Comparison of ENCODE assay signal across 24 cellular contexts in genomic region chr10:629186-629998, GRCh38.
DNase-seq lines count a peak whose midpoint lies in the region; ATAC-seq and TF ChIP-seq lines count a peak whose summit lies in the region.
"Had no signal": no experiment of that assay in that cellular context is flagged by ENCODE, and none has a peak within 500 bp of the region (broad histone marks: within the 10 kb centered on the region; RNA-seq: fewer than 3 reads in every experiment).

No MANE protein-coding gene starts in this region.

- peak overlapping the region; percentile 97 for H3K4me2 ChIP-seq in BLaER1
- H3K4me2 ChIP-seq: SK-N-SH had no signal

- no peak for TF ChIP-seq CTCF in psoas muscle (IDR thresholded peaks at IDR 0.05)

- ATAC-seq in psoas muscle, result no peak
- ATAC-seq: left ventricle myocardium superior, sciatic nerve had no signal

- H3K27me3 ChIP-seq in BLaER1 (0 out of 2 replicates have a peak, but pooled peaks cover 1% of the 10 kb centered on the region), psoas muscle (ENCODE audit: insufficient read depth in 3 of 3, low read length in 2 of 3) (no peaks in the 10 kb centered on the region)

- intact Hi-C loops in posterior vena cava (cut with DNase I), result no loop called here
- intact Hi-C loops in psoas muscle (cut with DNase I), result loop anchor here in 1 of 2 donors (5.0 kb wide), 1 partner anchor 53 kb away; no protein-coding TSS in a partner anchor

- peak overlapping the region; percentile 49 for H3K4me3 ChIP-seq in BLaER1
- no peak overlapping the region for H3K4me3 ChIP-seq in psoas muscle

- peaks cover 13% of the 10 kb centered on the region; the same call in 1 of the 2 replicates for H3K36me3 ChIP-seq in BLaER1
- no peaks in the 10 kb centered on the region for H3K36me3 ChIP-seq in psoas muscle (ENCODE audit: insufficient read depth in 1 of 2, low read depth in 1 of 2)

- H3K4me1 ChIP-seq in BLaER1 (peaks cover 71% of the 10 kb centered on the region), psoas muscle (peaks cover 34% of the 10 kb centered on the region)

- H4K20me1 ChIP-seq in BLaER1, result peaks cover 99% of the 10 kb centered on the region

- WGBS in psoas muscle, 3 donors, result 91 to 96% (median 94%) methylated on average over 25 of the region's 25 CpGs

- no peak overlapping the region for H3K9ac ChIP-seq in BLaER1
- H3K9ac ChIP-seq: parathyroid adenoma, SK-N-SH had no signal

- peak overlapping the region; percentile 56; the same call in 1 of the 2 replicates for H3K27ac ChIP-seq in BLaER1
- peak overlapping the region; percentile 99 for H3K27ac ChIP-seq in caudate nucleus (ENCODE audit: low read depth, low read length)
- no peak overlapping the region for H3K27ac ChIP-seq in psoas muscle
- H3K27ac ChIP-seq: parathyroid adenoma, RWPE1 had no signal

- H3K9me3 ChIP-seq in BLaER1 (peaks cover 16% of the 10 kb centered on the region), psoas muscle (no peaks in the 10 kb centered on the region)
- H3K9me3 ChIP-seq: SK-N-SH had no signal

- peak; percentile 61 to 63 for DNase-seq in Kasumi-1 (lab: John Stamatoyannopoulos, UW)
- no peak for DNase-seq in caudate nucleus (lab: John Stamatoyannopoulos, UW)
- peak; percentile 63 for DNase-seq in posterior vena cava (ENCODE audit: low spot score)
- no peak for DNase-seq in NAMALWA (ENCODE audit: low spot score)
- no peak for DNase-seq in 8988T
- DNase-seq in DMS 273 treated with DMSO at 0.1 percent for 48 hours (lab: John Stamatoyannopoulos, UW), result no peak
- no peak for DNase-seq in psoas muscle
- DNase-seq: activated CD4-positive, alpha-beta T cell treated with anti-CD3 and anti-CD28 coated beads, Interleukin-2, amount 50 U/mL, for 48 hours; COR-L47; effector CD8-positive, alpha-beta T cell; erythroblast; foreskin fibroblast; left ventricle myocardium superior; midbrain; MV-4-11; NCI-H2029; NCI-H345; NCI-H748 treated with DMSO at 0.1 percent for 48 hours; SK-N-SH; stimulated activated CD4-positive, alpha-beta T cell treated with anti-CD3 and anti-CD28 coated beads, Interleukin-15, amount 100 ng/mL, for 24 hours had no signal

Comparison
In these comparisons a context has a peak if more than half of its experiments do, and no peak if none do; other contexts are left out.
1. DNase-seq: peak in Kasumi-1 (2 of 2) and posterior vena cava (single experiment); none in caudate nucleus (0 of 61), NAMALWA (single experiment), 8988T (single experiment), DMS 273 treated with DMSO at 0.1 percent for 48 hours (single experiment) and psoas muscle (0 of 2).